8 cellular contexts compared by ENCODE assay signal in genomic region chr13:113864303-113864890, GRCh38. TPM values are rescaled to one million over a fixed set of nuclear protein-coding genes. Genes with fewer than 3 reads are reported as not detected.
A peak's percentile ranks its signal among the peaks of the same experiment; 100 is the strongest.
DNase-seq lines count a peak whose midpoint lies in the region; ATAC-seq and TF ChIP-seq lines count a peak whose summit lies in the region.

No MANE protein-coding gene starts in this region.

- H3K36me3 ChIP-seq in cardiac muscle cell, result no peaks in the 10 kb centered on the region

- ATAC-seq in left ventricle myocardium superior (no peak), GM19463 (IDR thresholded peaks at IDR 0.05; ENCODE audit: unreplicated experiment) (no peak)

- TF ChIP-seq CTCF in cardiac muscle cell (IDR thresholded peaks at IDR 0.05; ENCODE audit: low read depth, low read length), result no peak
- no peak for TF ChIP-seq CTCF in cardiac fibroblast (IDR thresholded peaks at IDR 0.05; ENCODE audit: low read depth, low read length)

- peaks cover 32% of the 10 kb centered on the region for H3K4me1 ChIP-seq in cardiac muscle cell (ENCODE audit: low read depth)

- no peak overlapping the region for H3K27ac ChIP-seq in cardiac muscle cell

- H3K9me3 ChIP-seq in cardiac muscle cell (ENCODE audit: low read depth), result no peaks in the 10 kb centered on the region

- DNase-seq in cardiac muscle cell (ENCODE audit: low read depth in 1 of 2, low spot score in 1 of 2), result peak in 1 of 2 donors; percentile 11
- no peak for DNase-seq in left ventricle myocardium superior
- peak; percentile 18 to 27 for DNase-seq in cardiac fibroblast (ENCODE audit: low read depth in 2 of 2)
- peak; percentile 60 for DNase-seq in mesenteric fat pad (ENCODE audit: low spot score)
- no peak for DNase-seq in SHP77 treated with DMSO at 0.1 percent for 48 hours (lab: John Stamatoyannopoulos, UW)
- DNase-seq in effector CD8-positive, alpha-beta T cell (lab: John Stamatoyannopoulos, UW), result no peak
- no peak for DNase-seq in C1 segment of cervical spinal cord (lab: John Stamatoyannopoulos, UW)

- H3K4me3 ChIP-seq in cardiac muscle cell (peak overlapping the region; percentile 40), cardiac fibroblast (replicated peaks in 1 of 2; ENCODE audit: low read depth in 2 of 2, low read length in 2 of 2) (peak overlapping the region; percentile 51 to 77)

- H3K27me3 ChIP-seq in cardiac muscle cell, result peaks cover 27% of the 10 kb centered on the region

- intact Hi-C loops in left ventricle myocardium superior (cut with micrococcal nuclease), result no loop called here

RNA-seq across cellular contexts. Expression of gene GAS6, which starts 0.5 kb away (rescaled TPM):
- total RNA-seq in cardiac muscle cell (109 and 112 TPM in 2 replicates), left ventricle myocardium superior (210 TPM), mesenteric fat pad (88.6 TPM)
- 91.8 and 120 TPM in 2 replicates for polyA plus RNA-seq in cardiac muscle cell

Comparison
In these comparisons a context has a peak if more than half of its experiments do, and no peak if none do; other contexts are left out.
1. DNase-seq: peak in cardiac fibroblast (2 of 2) and mesenteric fat pad (single experiment); none in left ventricle myocardium superior (single experiment), SHP77 treated with DMSO at 0.1 percent for 48 hours (single experiment), effector CD8-positive, alpha-beta T cell (single experiment) and C1 segment of cervical spinal cord (0 of 14).